In the genomic region with DNA sequence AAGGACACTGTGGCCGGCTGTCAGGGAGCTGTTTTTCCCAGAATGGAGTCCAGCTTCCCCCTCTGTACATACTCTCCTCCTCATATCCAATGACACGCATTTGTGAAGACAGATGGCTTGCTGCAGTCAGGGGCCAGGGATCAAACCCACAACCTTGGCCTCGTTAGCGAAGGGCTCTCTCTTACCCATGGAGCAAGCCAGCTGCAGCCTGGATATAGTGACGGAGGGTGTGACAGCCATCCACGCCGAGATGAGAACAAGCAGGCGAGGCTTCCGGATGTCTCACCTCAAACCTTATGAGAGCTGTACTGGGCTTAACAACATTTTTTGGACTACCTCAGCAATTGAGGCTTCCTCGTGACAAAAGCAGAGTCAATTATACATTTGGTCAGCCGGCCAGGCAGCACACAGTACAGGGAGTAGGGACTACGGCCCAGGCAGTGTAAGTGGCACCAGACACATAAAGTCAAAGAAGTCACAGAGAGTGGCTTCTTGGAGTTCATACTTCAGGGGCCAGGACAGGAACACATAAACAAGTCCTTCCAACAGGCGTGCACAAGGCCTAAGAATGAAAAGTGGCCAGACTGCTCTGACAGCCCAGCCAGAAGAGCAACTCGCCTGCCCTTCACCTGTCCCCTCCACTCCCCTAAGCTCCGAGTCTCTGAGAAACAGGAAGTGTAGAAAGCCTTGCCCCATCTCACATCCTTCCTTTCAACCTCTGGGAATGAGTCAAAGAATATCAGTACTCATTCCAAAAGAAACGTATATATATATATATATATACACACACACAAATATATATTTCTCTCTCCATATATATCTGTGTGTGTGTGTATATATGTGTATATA, we compare ENCODE assay signal across 1 cellular context.
TF ChIP-seq lines count a peak whose summit lies in the region.

No MANE protein-coding gene starts in this region.

TF ChIP-seq in HEK293T, 16 proteins besides CTCF, POLR2A, EP300 and RAD21 (continued from another document):
- no peak for TF ChIP-seq FOXM1 (IDR thresholded peaks at IDR 0.05; ENCODE audit: borderline replicate concordance)
- no peak for TF ChIP-seq LEF1 (IDR thresholded peaks at IDR 0.05; ENCODE audit: borderline replicate concordance)
- no peak for TF ChIP-seq SUZ12 (IDR thresholded peaks at IDR 0.05)
